In genomic region chr6:11231564-11232176, GRCh38 we compare ENCODE assay signal across 8 cellular contexts. TPM values are rescaled to one million over a fixed set of nuclear protein-coding genes. Genes with fewer than 3 reads are reported as not detected.
A peak's percentile ranks its signal among the peaks of the same experiment; 100 is the strongest.
DNase-seq lines count a peak whose midpoint lies in the region; ATAC-seq and TF ChIP-seq lines count a peak whose summit lies in the region.

No MANE protein-coding gene starts in this region.

- no peaks in the 10 kb centered on the region for H3K27me3 ChIP-seq in breast epithelium
- H3K27me3 ChIP-seq in thymus (ENCODE audit: control insufficient read depth, insufficient read depth) = no peaks in the 10 kb centered on the region

- no peaks in the 10 kb centered on the region for H3K9me3 Mint-ChIP-seq in stimulated activated naive CD8-positive, alpha-beta T cell treated with anti-CD3 and anti-CD28 coated beads, Interleukin-15, Interleukin-2, amounts not matched to agents 100 ng/mL and 50 ng/mL, for 24 hours

- H3K27ac ChIP-seq in breast epithelium (peak overlapping the region; percentile 93 to 98), thymus (ENCODE audit: low read depth) (peak overlapping the region; percentile 85)

- no peaks in the 10 kb centered on the region for H3K36me3 ChIP-seq in breast epithelium
- no peaks in the 10 kb centered on the region for H3K36me3 ChIP-seq in thymus (ENCODE audit: control insufficient read depth, insufficient read depth)

- no peak for TF ChIP-seq CTCF in breast epithelium (IDR thresholded peaks at IDR 0.05)

- peaks cover 9% of the 10 kb centered on the region for H3K36me3 Mint-ChIP-seq in stimulated activated naive CD8-positive, alpha-beta T cell treated with anti-CD3 and anti-CD28 coated beads, Interleukin-15, Interleukin-2, amounts not matched to agents 100 ng/mL and 50 ng/mL, for 24 hours (ENCODE audit: low read depth)

- no peak for ATAC-seq in stimulated activated naive CD8-positive, alpha-beta T cell treated with anti-CD3 and anti-CD28 coated beads, Interleukin-15, Interleukin-2, amounts not matched to agents 100 U/mL and 50 U/mL, for 24 hours
- ATAC-seq in HG02571 (IDR thresholded peaks at IDR 0.05; ENCODE audit: unreplicated experiment) = no peak

- peak overlapping the region; percentile 83 for H3K4me3 Mint-ChIP-seq in stimulated activated naive CD8-positive, alpha-beta T cell treated with anti-CD3 and anti-CD28 coated beads, Interleukin-15, Interleukin-2, amounts not matched to agents 100 ng/mL and 50 ng/mL, for 24 hours

- H3K4me1 ChIP-seq in breast epithelium (no peaks in the 10 kb centered on the region), thymus (ENCODE audit: control insufficient read depth, insufficient read depth, low read length) (peaks cover 22% of the 10 kb centered on the region)

- peak overlapping the region; percentile 62 to 83 (median 79) for H3K4me3 ChIP-seq in breast epithelium
- peak overlapping the region; percentile 81 for H3K4me3 ChIP-seq in thymus (ENCODE audit: low read length)

- WGBS in thymus = 84% methylated on average over 4 of the region's 4 CpGs

- peaks cover 70% of the 10 kb centered on the region for H3K4me1 Mint-ChIP-seq in stimulated activated naive CD8-positive, alpha-beta T cell treated with anti-CD3 and anti-CD28 coated beads, Interleukin-15, Interleukin-2, amounts not matched to agents 100 ng/mL and 50 ng/mL, for 24 hours (ENCODE audit: low read depth)

- H3K9me3 ChIP-seq in breast epithelium = no peaks in the 10 kb centered on the region
- no peaks in the 10 kb centered on the region for H3K9me3 ChIP-seq in thymus (ENCODE audit: control insufficient read depth)

- no peaks in the 10 kb centered on the region for H3K27me3 Mint-ChIP-seq in stimulated activated naive CD8-positive, alpha-beta T cell treated with anti-CD3 and anti-CD28 coated beads, Interleukin-15, Interleukin-2, amounts not matched to agents 100 ng/mL and 50 ng/mL, for 24 hours

- intact Hi-C loops in breast epithelium (cut with DNase I; ENCODE audit: low total_unique reads) = no loop called here

- TF ChIP-seq POLR2A in breast epithelium (IDR thresholded peaks at IDR 0.05) = no peak

- DNase-seq in stimulated activated naive CD8-positive, alpha-beta T cell treated with anti-CD3 and anti-CD28 coated beads, Interleukin-15, Interleukin-2, amounts not matched to agents 100 U/mL and 50 U/mL, for 24 hours = no peak
- DNase-seq in breast epithelium (ENCODE audit: low spot score in 2 of 2) (no peak), left kidney (ENCODE audit: low read depth, low spot score) (peak; percentile 46), NOMO-1 (lab: John Stamatoyannopoulos, UW; ENCODE audit: unreplicated experiment in 2 of 2) (no peak)
- no peak for DNase-seq in stimulated activated CD4-positive, alpha-beta T cell treated with anti-CD3 and anti-CD28 coated beads, Interleukin-1b, Interleukin-23, amount 100 ng/mL, for 48 hours

- peak overlapping the region; percentile 95 for H3K27ac Mint-ChIP-seq in stimulated activated naive CD8-positive, alpha-beta T cell treated with anti-CD3 and anti-CD28 coated beads, Interleukin-15, Interleukin-2, amounts not matched to agents 100 ng/mL and 50 ng/mL, for 24 hours

RNA-seq across cellular contexts. Expression of gene NEDD9, which starts 0.8 kb away (rescaled TPM):
- 100 to 1,000 TPM in 1 of 3 donors, 10 to 100 TPM in 2; 41.4 to 108 (median 79.2) TPM for total RNA-seq in breast epithelium
- polyA plus RNA-seq in thymus = 15.0 TPM
